In genomic region chr6:57089687-57090457, GRCh38 we compare ENCODE assay signal across 8 cellular contexts. TPM values are rescaled to one million over a fixed set of nuclear protein-coding genes. Genes with fewer than 3 reads are reported as not detected.
A peak's percentile ranks its signal among the peaks of the same experiment; 100 is the strongest.
DNase-seq lines count a peak whose midpoint lies in the region; ATAC-seq and TF ChIP-seq lines count a peak whose summit lies in the region.

Gene ZNF451, plus strand, starts transcription at chr6:57090188. Its CDS starts 66 bp downstream, at chr6:57090254.

- TF ChIP-seq CTCF in ascending aorta (IDR thresholded peaks at IDR 0.05) (no peak), right atrium auricular region (IDR thresholded peaks at IDR 0.05) (no peak), uterus (IDR thresholded peaks at IDR 0.05) (no peak)

- TF ChIP-seq POLR2A in uterus (IDR thresholded peaks at IDR 0.05) = peak; percentile 92 to 93

- H3K36me3 ChIP-seq in ascending aorta = no peaks in the 10 kb centered on the region
- H3K36me3 ChIP-seq in right atrium auricular region = peaks cover 9% of the 10 kb centered on the region
- H3K36me3 ChIP-seq in uterus = no peaks in the 10 kb centered on the region

- intact Hi-C loops in T-helper 2 cell treated with Interferon-gamma antibody and Interleukin-4, amounts not matched to agents 100 ng/mL and 5 ng/mL, for 36 hours (cut with micrococcal nuclease) = loop anchor here (1.0 to 5.0 kb wide), 4 partner anchors 44 to 227 kb away; partner anchors contain the start of genes BAG2, KIAA1586 and PRIM2
- intact Hi-C loops in ascending aorta (cut with DNase I) = loop anchor here (2.0 to 5.0 kb wide), 3 partner anchors 43 to 227 kb away; partner anchors contain the start of genes BAG2, KIAA1586 and PRIM2
- intact Hi-C loops in uterus (cut with DNase I; ENCODE audit: low total_unique reads) = no loop called here

- H3K27ac ChIP-seq in ascending aorta (peak within 1 kb of the TSS; percentile 79 to 88), right atrium auricular region (peak within 1 kb of the TSS; percentile 72 to 86), uterus (peak within 1 kb of the TSS; percentile 73 to 83)

- ATAC-seq in GM18499 (IDR thresholded peaks at IDR 0.05; ENCODE audit: insufficient read depth, unreplicated experiment) (peak; percentile 82), HG02943 (IDR thresholded peaks at IDR 0.05; ENCODE audit: low read depth, unreplicated experiment) (peak; percentile 93)

- H3K27me3 ChIP-seq in ascending aorta = no peaks in the 10 kb centered on the region
- no peaks in the 10 kb centered on the region for H3K27me3 ChIP-seq in right atrium auricular region
- H3K27me3 ChIP-seq in uterus = no peaks in the 10 kb centered on the region

- H3K4me3 ChIP-seq in ascending aorta (peak within 1 kb of the TSS; percentile 68 to 84), right atrium auricular region (peak within 1 kb of the TSS; percentile 53 to 61), uterus (peak within 1 kb of the TSS; percentile 46 to 53)

- peaks cover 3 to 24% of the 10 kb centered on the region in 2 donors for H3K4me1 ChIP-seq in ascending aorta
- H3K4me1 ChIP-seq in right atrium auricular region = peaks cover 0 to 35% of the 10 kb centered on the region in 2 donors
- peaks cover 7 to 15% of the 10 kb centered on the region in 2 donors for H3K4me1 ChIP-seq in uterus

- H3K9me3 ChIP-seq in ascending aorta = no peaks in the 10 kb centered on the region
- H3K9me3 ChIP-seq in right atrium auricular region = no peaks in the 10 kb centered on the region
- H3K9me3 ChIP-seq in uterus = no peaks in the 10 kb centered on the region

- peak; percentile 85 for DNase-seq in NCI-H187 treated with DMSO at 0.1 percent for 48 hours (lab: John Stamatoyannopoulos, UW)
- DNase-seq in ascending aorta (ENCODE audit: low spot score in 2 of 2) = peak; percentile 93 to 99
- peak; percentile 97 for DNase-seq in right atrium auricular region (ENCODE audit: low spot score)
- DNase-seq in pulmonary artery endothelial cell (ENCODE audit: low read depth, low spot score) = peak; percentile 84
- peak; percentile 97 to 98 for DNase-seq in uterus

RNA-seq across cellular contexts. Expression of gene ZNF451, which starts in this region (rescaled TPM):
- 69.9 and 73.9 TPM in 2 replicates for total RNA-seq in T-helper 2 cell treated with Interferon-gamma antibody and Interleukin-4, amounts not matched to agents 100 ng/mL and 5 ng/mL, for 36 hours
- 21.5 TPM for total RNA-seq in ascending aorta
- 10 to 100 TPM; 20.3 to 23.2 TPM for total RNA-seq in right atrium auricular region
- 54.4 and 56.1 TPM in 2 replicates for total RNA-seq in pulmonary artery endothelial cell
- 100 to 1,000 TPM in 1 of 4 donors, 10 to 100 TPM in 3; 40.2 to 126 (median 75.0) TPM for total RNA-seq in uterus

Comparison
In these comparisons a context has a peak if more than half of its experiments do, and no peak if none do; other contexts are left out.
1. Peak in every context shown above with its lines: DNase-seq, ATAC-seq, H3K4me3 ChIP-seq and H3K27ac ChIP-seq.